ENCODE assay signal across 13 cellular contexts in the genomic region with DNA sequence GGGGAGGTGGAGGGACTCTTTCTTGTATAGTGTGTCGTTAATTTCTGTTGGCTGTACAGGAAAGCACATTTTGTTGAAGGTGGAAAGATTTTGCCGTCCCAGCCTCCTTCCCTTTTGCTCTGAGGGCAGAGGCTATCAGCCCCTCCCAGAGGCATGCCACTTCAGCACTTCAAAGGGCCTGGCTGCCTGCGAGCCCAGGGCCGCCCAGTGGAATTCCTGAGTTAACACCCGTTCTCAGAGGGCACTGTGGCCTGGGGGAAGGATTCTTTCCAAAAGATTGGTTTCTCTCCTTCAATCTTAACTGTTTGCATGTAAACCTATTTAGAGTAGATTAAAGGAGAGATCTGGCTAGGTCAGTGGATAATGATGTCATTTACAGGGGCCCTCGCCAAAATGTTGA.
A peak's percentile ranks its signal among the peaks of the same experiment; 100 is the strongest.
DNase-seq lines count a peak whose midpoint lies in the region; ATAC-seq and TF ChIP-seq lines count a peak whose summit lies in the region.
"Had no signal": no experiment of that assay in that cellular context is flagged by ENCODE, and none has a peak within 500 bp of the region (broad histone marks: within the 10 kb centered on the region; RNA-seq: fewer than 3 reads in every experiment).

No MANE protein-coding gene starts in this region.

- peaks cover 67% of the 10 kb centered on the region for H3K36me3 Mint-ChIP-seq in osteocyte (ENCODE audit: unreplicated experiment)

- peaks cover 38% of the 10 kb centered on the region for H3K4me1 Mint-ChIP-seq in osteocyte (ENCODE audit: unreplicated experiment)
- H3K4me1 Mint-ChIP-seq: activated CD4-positive, alpha-beta T cell treated with anti-CD3 and anti-CD28 coated beads for 36 hours had no signal

- DNase-seq in SW480 (ENCODE audit: low spot score) (peak; percentile 56), left cardiac atrium (no peak), osteocyte (ENCODE audit: extremely low spot score, unreplicated experiment) (no peak), T-helper 1 cell (no peak), NCI-H345 treated with DMSO at 0.1 percent for 48 hours (lab: John Stamatoyannopoulos, UW; ENCODE audit: unreplicated experiment) (no peak)
- no peak for DNase-seq in NK-92 treated with Interleukin-12 subunit alpha and Interleukin-12 subunit beta, amount 100 ng/mL, for 24 hours (lab: John Stamatoyannopoulos, UW)
- DNase-seq: activated CD4-positive, alpha-beta T cell treated with anti-CD3 and anti-CD28 coated beads for 36 hours; activated naive CD4-positive, alpha-beta T cell treated with anti-CD3 and anti-CD28 coated beads for 36 hours; effector memory CD4-positive, alpha-beta T cell; KBM-7; SJCRH30 had no signal

- H3K27ac ChIP-seq in 22Rv1 = peak overlapping the region; percentile 17; the same call in 1 of the 2 replicates
- H3K27ac ChIP-seq: SJCRH30 had no signal

- H3K27ac Mint-ChIP-seq in osteocyte (ENCODE audit: unreplicated experiment) = peak overlapping the region; percentile 59
- H3K27ac Mint-ChIP-seq: activated CD4-positive, alpha-beta T cell treated with anti-CD3 and anti-CD28 coated beads for 36 hours; activated naive CD4-positive, alpha-beta T cell treated with anti-CD3 and anti-CD28 coated beads for 36 hours had no signal

- H3K4me3 Mint-ChIP-seq in osteocyte (ENCODE audit: unreplicated experiment) = no peak overlapping the region
- H3K4me3 Mint-ChIP-seq: activated CD4-positive, alpha-beta T cell treated with anti-CD3 and anti-CD28 coated beads for 36 hours; activated naive CD4-positive, alpha-beta T cell treated with anti-CD3 and anti-CD28 coated beads for 36 hours had no signal

- TF ChIP-seq CTCF in 22Rv1 (IDR thresholded peaks at IDR 0.05) (no peak), osteocyte (IDR thresholded peaks at IDR 0.05) (no peak)

- intact Hi-C loops in left cardiac atrium (cut with DNase I) = no loop called here

- H3K9me3 Mint-ChIP-seq in osteocyte (ENCODE audit: unreplicated experiment) = no peaks in the 10 kb centered on the region
- H3K9me3 Mint-ChIP-seq: activated naive CD4-positive, alpha-beta T cell treated with anti-CD3 and anti-CD28 coated beads for 36 hours had no signal

- ATAC-seq in left cardiac atrium (peak; percentile 42 to 57), GM19328 (IDR thresholded peaks at IDR 0.05; ENCODE audit: unreplicated experiment) (no peak)
- ATAC-seq: activated CD4-positive, alpha-beta T cell treated with anti-CD3 and anti-CD28 coated beads for 36 hours had no signal

- H3K27me3 Mint-ChIP-seq in osteocyte (ENCODE audit: unreplicated experiment) = no peaks in the 10 kb centered on the region
- H3K27me3 Mint-ChIP-seq: activated CD4-positive, alpha-beta T cell treated with anti-CD3 and anti-CD28 coated beads for 36 hours had no signal
